ENCODE assay signal across 8 cellular contexts in the genomic region with DNA sequence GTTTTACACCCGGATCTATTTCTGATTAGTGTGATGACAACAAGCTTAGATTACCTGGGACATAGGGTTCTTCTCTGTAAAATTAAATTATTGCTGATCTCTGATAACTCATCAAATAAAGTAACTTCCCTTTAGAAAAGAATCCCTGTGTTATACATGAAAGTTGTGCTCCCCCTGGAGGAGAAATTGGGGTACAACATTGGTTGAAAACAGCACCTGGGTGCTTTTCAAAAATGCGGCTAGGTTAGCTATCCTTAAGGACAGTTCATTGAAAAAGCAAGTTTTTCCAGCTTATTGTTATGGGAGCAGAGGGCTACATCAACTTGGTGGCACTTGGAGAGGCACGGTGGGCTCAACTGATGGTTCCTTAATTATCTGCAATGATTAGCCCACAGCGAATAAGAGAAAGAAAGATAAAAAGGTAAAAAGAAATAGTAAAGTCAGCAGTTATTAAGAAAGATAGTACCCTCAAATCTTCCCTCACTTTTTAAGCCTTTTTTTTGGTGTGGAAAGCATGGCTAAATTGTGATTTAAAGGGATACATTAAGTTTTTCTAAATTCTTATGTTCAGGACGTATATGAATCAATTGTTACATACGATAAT.
DNase-seq lines count a peak whose midpoint lies in the region; ATAC-seq and TF ChIP-seq lines count a peak whose summit lies in the region.

No MANE protein-coding gene starts in this region.

- DNase-seq in A172 (ENCODE audit: low spot score) (peak; percentile 62), DMS53 treated with DMSO at 0.1 percent for 48 hours (lab: John Stamatoyannopoulos, UW; ENCODE audit: unreplicated experiment) (peak; percentile 60), HCEC 1CT (peak; percentile 42), NCI-H1092 (lab: John Stamatoyannopoulos, UW) (peak; percentile 15), WTC11 (ENCODE audit: low spot score) (peak; percentile 38), hepatic stellate cell (ENCODE audit: low spot score) (peak; percentile 14), AG08396 (ENCODE audit: low spot score) (no peak)
- peak; percentile 33 for DNase-seq in stimulated activated CD8-positive, alpha-beta memory T cell treated with anti-CD3 and anti-CD28 coated beads, Interleukin-4, amount 100 ng/mL, for 48 hours

- H3K4me3 Mint-ChIP-seq in WTC11: no peak overlapping the region

- ATAC-seq in WTC11: peak; percentile 66

- no peak overlapping the region for H3K27ac Mint-ChIP-seq in WTC11

- no peaks in the 10 kb centered on the region for H3K9me3 Mint-ChIP-seq in WTC11

- H3K4me1 Mint-ChIP-seq in WTC11: peaks cover 15% of the 10 kb centered on the region

- peak; percentile 58 for TF ChIP-seq CTCF in WTC11 (IDR thresholded peaks at IDR 0.05)

- no peaks in the 10 kb centered on the region for H3K36me3 Mint-ChIP-seq in WTC11

- CTCF ChIA-PET in WTC11 (lab: Charles Lee): interaction anchor here (0.6 to 1.9 kb wide), 15 partner anchors 9 to 543 kb away, joined by 3 to 15 read pairs (median 3); no protein-coding TSS in a partner anchor

- POLR2A ChIA-PET in WTC11 (lab: Charles Lee): no interaction called here

- no peaks in the 10 kb centered on the region for H3K27me3 Mint-ChIP-seq in WTC11 (ENCODE audit: low read depth)

TF ChIP-seq in WTC11, 78 proteins besides CTCF, POLR2A, EP300 and RAD21:
- TF ChIP-seq SMAD3 (CRISPR knock-in tag; IDR thresholded peaks at IDR 0.05; ENCODE audit: borderline replicate concordance): no peak
- TF ChIP-seq ZNF396 (CRISPR knock-in tag; IDR thresholded peaks at IDR 0.05; ENCODE audit: borderline replicate concordance): no peak
- TF ChIP-seq KAT7 (CRISPR knock-in tag; IDR thresholded peaks at IDR 0.05; ENCODE audit: borderline replicate concordance): no peak
- TF ChIP-seq, protein P1, sequence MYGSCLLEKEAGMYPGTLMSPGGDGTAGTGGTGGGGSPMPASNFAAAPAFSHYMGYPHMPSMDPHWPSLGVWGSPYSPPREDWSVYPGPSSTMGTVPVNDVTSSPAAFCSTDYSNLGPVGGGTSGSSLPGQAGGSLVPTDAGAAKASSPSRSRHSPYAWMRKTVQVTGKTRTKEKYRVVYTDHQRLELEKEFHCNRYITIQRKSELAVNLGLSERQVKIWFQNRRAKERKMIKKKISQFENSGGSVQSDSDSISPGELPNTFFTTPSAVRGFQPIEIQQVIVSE (CRISPR knock-in tag; IDR thresholded peaks at IDR 0.05; ENCODE audit: borderline replicate concordance): no peak
- TF ChIP-seq, protein P2, sequence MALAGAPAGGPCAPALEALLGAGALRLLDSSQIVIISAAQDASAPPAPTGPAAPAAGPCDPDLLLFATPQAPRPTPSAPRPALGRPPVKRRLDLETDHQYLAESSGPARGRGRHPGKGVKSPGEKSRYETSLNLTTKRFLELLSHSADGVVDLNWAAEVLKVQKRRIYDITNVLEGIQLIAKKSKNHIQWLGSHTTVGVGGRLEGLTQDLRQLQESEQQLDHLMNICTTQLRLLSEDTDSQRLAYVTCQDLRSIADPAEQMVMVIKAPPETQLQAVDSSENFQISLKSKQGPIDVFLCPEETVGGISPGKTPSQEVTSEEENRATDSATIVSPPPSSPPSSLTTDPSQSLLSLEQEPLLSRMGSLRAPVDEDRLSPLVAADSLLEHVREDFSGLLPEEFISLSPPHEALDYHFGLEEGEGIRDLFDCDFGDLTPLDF (CRISPR knock-in tag; IDR thresholded peaks at IDR 0.05): no peak
- TF ChIP-seq CREM (CRISPR knock-in tag; IDR thresholded peaks at IDR 0.05): no peak
- TF ChIP-seq, protein P3, sequence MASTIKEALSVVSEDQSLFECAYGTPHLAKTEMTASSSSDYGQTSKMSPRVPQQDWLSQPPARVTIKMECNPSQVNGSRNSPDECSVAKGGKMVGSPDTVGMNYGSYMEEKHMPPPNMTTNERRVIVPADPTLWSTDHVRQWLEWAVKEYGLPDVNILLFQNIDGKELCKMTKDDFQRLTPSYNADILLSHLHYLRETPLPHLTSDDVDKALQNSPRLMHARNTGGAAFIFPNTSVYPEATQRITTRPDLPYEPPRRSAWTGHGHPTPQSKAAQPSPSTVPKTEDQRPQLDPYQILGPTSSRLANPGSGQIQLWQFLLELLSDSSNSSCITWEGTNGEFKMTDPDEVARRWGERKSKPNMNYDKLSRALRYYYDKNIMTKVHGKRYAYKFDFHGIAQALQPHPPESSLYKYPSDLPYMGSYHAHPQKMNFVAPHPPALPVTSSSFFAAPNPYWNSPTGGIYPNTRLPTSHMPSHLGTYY (CRISPR knock-in tag; IDR thresholded peaks at IDR 0.05): no peak
- TF ChIP-seq, protein P4, sequence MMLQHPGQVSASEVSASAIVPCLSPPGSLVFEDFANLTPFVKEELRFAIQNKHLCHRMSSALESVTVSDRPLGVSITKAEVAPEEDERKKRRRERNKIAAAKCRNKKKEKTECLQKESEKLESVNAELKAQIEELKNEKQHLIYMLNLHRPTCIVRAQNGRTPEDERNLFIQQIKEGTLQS (CRISPR knock-in tag; conservative IDR thresholded peaks at IDR 0.05): no peak
- TF ChIP-seq GABPB1 (CRISPR knock-in tag; IDR thresholded peaks at IDR 0.05): no peak
- TF ChIP-seq NR3C1 (CRISPR knock-in tag; conservative IDR thresholded peaks at IDR 0.05; ENCODE audit: low read depth): no peak
- no peak for TF ChIP-seq TCF7 (CRISPR knock-in tag; IDR thresholded peaks at IDR 0.05; ENCODE audit: low read depth)
